Comparison of ENCODE assay signal across 9 cellular contexts in the genomic region with DNA sequence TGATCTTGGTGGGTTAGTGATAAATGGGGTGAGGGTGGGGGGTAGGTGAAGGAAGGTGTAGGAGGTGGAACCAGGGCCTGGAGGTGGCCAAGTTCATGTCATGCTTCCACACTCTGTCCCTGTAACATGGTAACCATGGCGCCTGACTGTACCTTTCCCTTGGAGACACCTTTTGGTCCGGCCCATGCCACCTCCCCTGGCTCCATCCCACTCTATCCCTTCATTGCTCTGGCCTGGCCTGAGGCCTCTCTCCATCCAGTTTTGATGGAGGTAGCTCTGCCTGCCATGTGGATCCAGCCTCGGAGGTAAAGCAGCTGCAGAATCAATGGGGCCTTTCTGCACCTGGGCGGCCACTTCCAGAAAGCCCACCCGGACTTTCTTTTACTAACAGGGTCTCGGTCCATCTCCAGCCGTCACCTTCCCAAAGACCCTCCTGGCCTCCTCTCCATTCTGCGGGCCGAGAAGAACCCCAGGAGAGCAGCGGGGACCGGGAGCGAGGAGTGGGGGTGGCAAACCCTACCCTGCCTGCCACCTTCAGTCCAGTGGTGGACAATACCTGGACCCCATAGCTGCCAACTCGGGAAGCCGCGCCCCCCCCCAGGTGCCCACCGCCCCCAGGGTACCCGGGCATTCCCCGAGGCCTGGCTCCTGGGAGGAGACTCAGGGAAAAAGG. TPM values are rescaled to one million over a fixed set of nuclear protein-coding genes. Genes with fewer than 3 reads are reported as not detected.
DNase-seq lines count a peak whose midpoint lies in the region; ATAC-seq, FAIRE-seq and TF ChIP-seq lines count a peak whose summit lies in the region.
"Had no signal": no experiment of that assay in that cellular context is flagged by ENCODE, and none has a peak within 500 bp of the region (broad histone marks: within the 10 kb centered on the region; RNA-seq: fewer than 3 reads in every experiment).

No MANE protein-coding gene starts in this region.

- DNase-seq in DMS53 (lab: John Stamatoyannopoulos, UW) = peak; percentile 49
- DNase-seq in DMS53 treated with DMSO at 0.1 percent for 48 hours (lab: John Stamatoyannopoulos, UW; ENCODE audit: unreplicated experiment) = no peak
- no peak for DNase-seq in activated naive CD8-positive, alpha-beta T cell treated with anti-CD3 and anti-CD28 coated beads, Interleukin-2, amount 50 U/mL, for 24 hours
- DNase-seq in kidney = no peak
- peak in 4 of 49 donors; percentile 16 to 41 (median 36) for DNase-seq in substantia nigra (lab: John Stamatoyannopoulos, UW)
- no peak for DNase-seq in GM12891 (ENCODE audit: insufficient read length, low spot score)

- H3K4me3 Mint-ChIP-seq in activated naive CD8-positive, alpha-beta T cell treated with anti-CD3 and anti-CD28 coated beads, Interleukin-2, amount 50 U/mL, for 24 hours = peak overlapping the region; percentile 51

- peaks cover 10% of the 10 kb centered on the region for H3K27me3 Mint-ChIP-seq in activated naive CD8-positive, alpha-beta T cell treated with anti-CD3 and anti-CD28 coated beads, Interleukin-2, amount 50 U/mL, for 24 hours

- peaks cover 18% of the 10 kb centered on the region for H3K36me3 Mint-ChIP-seq in activated naive CD8-positive, alpha-beta T cell treated with anti-CD3 and anti-CD28 coated beads, Interleukin-2, amount 50 U/mL, for 24 hours (ENCODE audit: low read depth)

- intact Hi-C loops in kidney (cut with DNase I) = no loop called here

- H3K9me3 ChIP-seq in kidney (ENCODE audit: control insufficient read depth in 1 of 2, low read length in 2 of 2) = no peaks in the 10 kb centered on the region

- H3K9me3 Mint-ChIP-seq in activated naive CD8-positive, alpha-beta T cell treated with anti-CD3 and anti-CD28 coated beads, Interleukin-2, amount 50 U/mL, for 24 hours = no peaks in the 10 kb centered on the region

- H3K27ac Mint-ChIP-seq in activated naive CD8-positive, alpha-beta T cell treated with anti-CD3 and anti-CD28 coated beads, Interleukin-2, amount 50 U/mL, for 24 hours = no peak overlapping the region

- TF ChIP-seq CTCF in kidney (IDR thresholded peaks at IDR 0.05; ENCODE audit: borderline replicate concordance, extremely low read depth, insufficient read depth) = no peak

- ATAC-seq in activated naive CD8-positive, alpha-beta T cell treated with anti-CD3 and anti-CD28 coated beads, Interleukin-2, amount 50 U/mL, for 24 hours = no peak
- no peak for ATAC-seq in GM21576 (IDR thresholded peaks at IDR 0.05; ENCODE audit: unreplicated experiment)
- no peak for ATAC-seq in GM21723 (IDR thresholded peaks at IDR 0.05; ENCODE audit: unreplicated experiment)

- peaks cover 0 to 17% of the 10 kb centered on the region in 2 donors for H3K4me1 ChIP-seq in kidney (ENCODE audit: control insufficient read depth in 1 of 2, insufficient read depth in 1 of 2, low read depth in 1 of 2, low read length in 2 of 2)

- H3K4me1 Mint-ChIP-seq in activated naive CD8-positive, alpha-beta T cell treated with anti-CD3 and anti-CD28 coated beads, Interleukin-2, amount 50 U/mL, for 24 hours = peaks cover 20% of the 10 kb centered on the region

- TF ChIP-seq POLR2A in GM12891 (IDR thresholded peaks at IDR 0.05; ENCODE audit: low read depth, low read length) = no peak

- FAIRE-seq in kidney (lab: Jason Lieb, UNC) = no peak
- FAIRE-seq in GM12891 (lab: Jason Lieb, UNC) = no peak
- FAIRE-seq: A204.1 had no signal

- H3K4me3 ChIP-seq in kidney (ENCODE audit: low read length in 2 of 2) = peak overlapping the region; percentile 39 to 94

- H3K9ac ChIP-seq in kidney (ENCODE audit: low read length in 2 of 2) = peak overlapping the region; percentile 43 to 65

- H3K27ac ChIP-seq in kidney (ENCODE audit: low read depth in 2 of 2, low read length in 2 of 2) (no peak overlapping the region), substantia nigra (ENCODE audit: low read depth, low read length, poor library complexity, severe bottlenecking) (peak overlapping the region; percentile 83)

- H3K36me3 ChIP-seq in kidney (ENCODE audit: control insufficient read depth in 1 of 2, insufficient read depth in 2 of 2, low read length in 2 of 2) = peaks cover 6 to 7% of the 10 kb centered on the region in 2 donors

TF ChIP-seq in GM12891, 5 proteins besides CTCF, POLR2A, EP300 and RAD21:
- TF ChIP-seq TAF1 (IDR thresholded peaks at IDR 0.05; ENCODE audit: low read depth, low read length) (no peak), SPI1 (IDR thresholded peaks at IDR 0.05; ENCODE audit: low read depth, low read length) (no peak), POU2F2 (IDR thresholded peaks at IDR 0.05; ENCODE audit: low read depth, low read length) (no peak), POLR2AphosphoS5 (IDR thresholded peaks at IDR 0.05; ENCODE audit: low read depth, low read length) (no peak), PAX5 (IDR thresholded peaks at IDR 0.05; ENCODE audit: insufficient read depth, low read length, severe bottlenecking) (no peak)

RNA-seq across cellular contexts. Expression of a gene that starts 0.5 kb away (rescaled TPM):
- total RNA-seq in kidney = 47.7 TPM
- 7.0 TPM for polyA plus RNA-seq in kidney (ENCODE audit: insufficient read depth, low read depth, low replicate concordance)
- 11.9 TPM for polyA plus RNA-seq in GM12891 (2012; ENCODE audit: low read depth, missing spikeins)

RNA-seq across cellular contexts. Expression of a gene that starts 8.0 kb away (rescaled TPM):
- 5.0 TPM for total RNA-seq in kidney
- polyA plus RNA-seq in kidney (ENCODE audit: insufficient read depth, low read depth, low replicate concordance) = 12.9 TPM
- not detected for polyA plus RNA-seq in GM12891 (2012; ENCODE audit: low read depth, missing spikeins)
